ENCODE assay signal across 8 cellular contexts in the genomic region with DNA sequence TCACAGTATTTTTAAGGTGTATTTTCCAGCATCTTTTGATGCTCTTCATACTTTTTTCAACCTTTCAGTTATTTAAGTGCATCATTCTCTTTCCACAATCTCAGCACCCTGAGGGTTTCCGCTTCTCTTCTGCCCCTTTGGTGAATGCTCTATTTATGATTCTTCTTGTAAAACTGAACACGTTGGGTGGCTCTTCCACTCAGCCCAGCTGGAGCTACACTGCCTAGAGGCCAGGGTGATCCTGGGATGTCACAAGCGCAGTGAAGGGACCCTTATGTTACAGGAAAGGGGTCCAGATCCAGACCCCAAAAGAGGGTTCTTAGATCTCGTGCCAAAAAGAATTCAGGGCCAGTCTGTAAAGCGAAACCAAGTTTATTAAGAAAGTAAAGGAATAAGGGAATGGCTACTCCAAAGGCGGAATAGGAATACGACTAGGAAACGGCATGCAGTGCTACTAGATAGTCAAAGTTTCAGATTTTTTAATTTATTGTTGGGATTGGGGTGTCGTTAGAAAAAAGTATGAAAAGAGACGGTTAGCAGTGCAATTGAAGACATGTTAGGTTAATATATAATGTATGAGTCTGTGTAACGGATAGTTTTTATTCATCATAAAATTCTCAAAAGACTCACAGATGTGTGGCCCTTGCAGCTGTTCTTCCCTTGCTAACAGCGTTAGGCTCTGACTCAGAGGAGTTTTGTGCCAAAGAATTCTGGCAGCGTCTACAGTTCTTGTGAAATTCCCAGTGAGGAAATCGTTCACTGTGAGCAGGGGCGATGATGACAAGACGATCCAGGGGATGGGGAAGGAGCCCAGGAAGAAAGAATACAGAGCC. TPM values are rescaled to one million over a fixed set of nuclear protein-coding genes. Genes with fewer than 3 reads are reported as not detected.
A peak's percentile ranks its signal among the peaks of the same experiment; 100 is the strongest.
DNase-seq lines count a peak whose midpoint lies in the region; ATAC-seq and TF ChIP-seq lines count a peak whose summit lies in the region.

No MANE protein-coding gene starts in this region.

- H3K27ac ChIP-seq in cingulate gyrus (ENCODE audit: low read depth, low read length) (peak overlapping the region; percentile 70), lower lobe of right lung (peak overlapping the region; percentile 44), aorta (ENCODE audit: low read depth in 1 of 2, low read length in 2 of 2) (no peak overlapping the region)

- DNase-seq in NCI-H2029 (lab: John Stamatoyannopoulos, UW) (peak; percentile 3), NCI-H2029 treated with DMSO at 0.1 percent for 48 hours (lab: John Stamatoyannopoulos, UW) (no peak), lower lobe of right lung (no peak), aorta (peak; percentile 78 to 84), NCI-H1092 (lab: John Stamatoyannopoulos, UW) (no peak)
- no peak for DNase-seq in effector memory CD8-positive, alpha-beta T cell

- H3K36me3 ChIP-seq in lower lobe of right lung (no peaks in the 10 kb centered on the region), aorta (ENCODE audit: control insufficient read depth in 1 of 2, insufficient read depth in 2 of 2, low read length in 1 of 2) (no peaks in the 10 kb centered on the region)

- no peak overlapping the region for H3K27ac Mint-ChIP-seq in effector memory CD8-positive, alpha-beta T cell

- H3K27me3 Mint-ChIP-seq in effector memory CD8-positive, alpha-beta T cell, result no peaks in the 10 kb centered on the region

- no peaks in the 10 kb centered on the region for H3K27me3 ChIP-seq in lower lobe of right lung (ENCODE audit: low read depth)
- no peaks in the 10 kb centered on the region for H3K27me3 ChIP-seq in aorta (ENCODE audit: control insufficient read depth in 1 of 2, insufficient read depth in 2 of 2, low read length in 1 of 2)

- no peak overlapping the region for H3K4me3 Mint-ChIP-seq in effector memory CD8-positive, alpha-beta T cell

- peak; percentile 90 to 93 for ATAC-seq in lower lobe of right lung
- peak; percentile 95 for ATAC-seq in aorta (ENCODE audit: low FRiP score)
- no peak for ATAC-seq in effector memory CD8-positive, alpha-beta T cell (replicated peaks)
- ATAC-seq in GM21447 (IDR thresholded peaks at IDR 0.05; ENCODE audit: unreplicated experiment), result no peak

- no peaks in the 10 kb centered on the region for H3K9me3 Mint-ChIP-seq in effector memory CD8-positive, alpha-beta T cell

- intact Hi-C loops in lower lobe of right lung (cut with DNase I) (no loop called here), aorta (cut with DNase I) (loop anchor here in 1 of 2 donors (2.0 kb wide), 1 partner anchor 35 kb away; the partner anchor contains the start of gene PKNOX1)

- H3K4me1 ChIP-seq in lower lobe of right lung (no peaks in the 10 kb centered on the region), aorta (ENCODE audit: control insufficient read depth in 1 of 2, insufficient read depth in 2 of 2, low read length in 2 of 2) (no peaks in the 10 kb centered on the region)

- H3K4me1 Mint-ChIP-seq in effector memory CD8-positive, alpha-beta T cell (ENCODE audit: low read depth in 2 of 2), result no peaks in the 10 kb centered on the region

- H3K9me3 ChIP-seq in lower lobe of right lung (no peaks in the 10 kb centered on the region), aorta (ENCODE audit: control insufficient read depth, low read length) (no peaks in the 10 kb centered on the region)

- no peaks in the 10 kb centered on the region for H3K36me3 Mint-ChIP-seq in effector memory CD8-positive, alpha-beta T cell (ENCODE audit: insufficient read depth)

- no peak for TF ChIP-seq CTCF in lower lobe of right lung (IDR thresholded peaks at IDR 0.05)

- 18 to 19% methylated on average over 16 of the region's 16 CpGs for WGBS in aorta, 2 donors

- no peak overlapping the region for H3K4me3 ChIP-seq in lower lobe of right lung
- H3K4me3 ChIP-seq in aorta (ENCODE audit: low read length in 2 of 2), result no peak overlapping the region

RNA-seq across cellular contexts. Expression of gene ERVH48-1, which starts 14.4 kb away (rescaled TPM):
- total RNA-seq in lower lobe of right lung (not detected), aorta (not detected)
- not detected for polyA plus RNA-seq in aorta

RNA-seq across cellular contexts. Expression of gene PKNOX1, which starts 34.6 kb away (rescaled TPM):
- total RNA-seq in lower lobe of right lung (17.5 TPM), aorta (10 to 100 TPM; 13.5 to 22.7 TPM)
- 10 to 100 TPM in 1 of 2 donors, 1 to 10 TPM in 1; 3.8 to 11.2 TPM for polyA plus RNA-seq in aorta

RNA-seq across cellular contexts. Expression of gene NDUFV3, which starts 46.7 kb away (rescaled TPM):
- 35.7 TPM for total RNA-seq in lower lobe of right lung
- 10 to 100 TPM; 29.7 to 34.4 TPM for total RNA-seq in aorta
- 10 to 100 TPM; 16.3 to 24.0 TPM for polyA plus RNA-seq in aorta

Comparison
In these comparisons a context has a peak if more than half of its experiments do, and no peak if none do; other contexts are left out.
1. DNase-seq: peak in NCI-H2029 (single experiment) and aorta (2 of 2); none in NCI-H2029 treated with DMSO at 0.1 percent for 48 hours (single experiment), lower lobe of right lung (single experiment), effector memory CD8-positive, alpha-beta T cell (0 of 3) and NCI-H1092 (single experiment).
2. H3K27ac ChIP-seq: peak in cingulate gyrus (single experiment) and lower lobe of right lung (single experiment); none in aorta (0 of 2).
3. ATAC-seq: peak in lower lobe of right lung (2 of 2) and aorta (single experiment); none in effector memory CD8-positive, alpha-beta T cell (single experiment) and GM21447 (single experiment).